ENCODE assay signal across 8 cellular contexts in genomic region chr2:176122633-176123482, GRCh38. TPM values are rescaled to one million over a fixed set of nuclear protein-coding genes. Genes with fewer than 3 reads are reported as not detected.
DNase-seq lines count a peak whose midpoint lies in the region; ATAC-seq and TF ChIP-seq lines count a peak whose summit lies in the region.

HOXD9 (plus strand) TSS chr2:176122719; CDS start chr2:176122769, 50 bp downstream.

- no peak within 1 kb of the TSS for H2BK5ac ChIP-seq in trophoblast cell (ENCODE audit: low read depth, low read length, poor library complexity)

- H2AK5ac ChIP-seq in trophoblast cell (ENCODE audit: low read length): no peak within 1 kb of the TSS

- H3K4me1 ChIP-seq in ES-I3 (ENCODE audit: insufficient read depth, low read length): no peaks in the 10 kb centered on the region
- H3K4me1 ChIP-seq in SK-N-SH (ENCODE audit: control insufficient read depth in 1 of 2, insufficient read depth in 2 of 2, low read depth in 1 of 2, low read length in 1 of 2): peaks cover 4 to 16% of the 10 kb centered on the region in 2 experiments; a peak in 3 of 4 replicates
- H3K4me1 ChIP-seq in foreskin keratinocyte: peaks cover 2% of the 10 kb centered on the region
- H3K4me1 ChIP-seq in trophoblast cell (ENCODE audit: control insufficient read depth in 1 of 2, insufficient read depth in 2 of 2, low read length in 2 of 2): peaks cover 5 to 9% of the 10 kb centered on the region in 2 experiments

- H3K27ac ChIP-seq in SK-N-SH (ENCODE audit: low read depth in 2 of 2, low read length in 1 of 2) (peak within 1 kb of the TSS in 1 of 2 experiments; percentile 87; a peak in 2 of 4 replicates), foreskin keratinocyte (no peak within 1 kb of the TSS), trophoblast cell (ENCODE audit: low read depth, low read length) (no peak within 1 kb of the TSS)

- CTCF ChIA-PET in SK-N-SH (lab: Yijun Ruan, JAX): interaction anchor here (0.6 to 26.1 kb wide), 19 partner anchors 8 to 1038 kb away, joined by 3 to 1047 read pairs (median 5); partner anchors contain the start of genes HOXD10, HOXD11 and HOXD13

- H4K20me1 ChIP-seq in SK-N-SH (ENCODE audit: insufficient read depth): no peaks in the 10 kb centered on the region

- H3K79me2 ChIP-seq in SK-N-SH (ENCODE audit: insufficient read depth) (no peaks in the 10 kb centered on the region), trophoblast cell (ENCODE audit: control insufficient read depth, insufficient read depth, low read length, poor library complexity) (no peaks in the 10 kb centered on the region)

- H2BK120ac ChIP-seq in trophoblast cell (ENCODE audit: insufficient read depth, low read length, poor library complexity): no peak within 1 kb of the TSS

- no peak within 1 kb of the TSS for H4K12ac ChIP-seq in trophoblast cell (ENCODE audit: low read depth, low read length)

- H3K4me2 ChIP-seq in SK-N-SH (peak within 1 kb of the TSS; percentile 84), trophoblast cell (ENCODE audit: low read length) (peak within 1 kb of the TSS; percentile 80)

- TF ChIP-seq EP300 in SK-N-SH (IDR thresholded peaks at IDR 0.05; ENCODE audit: borderline replicate concordance in 1 of 2, low read depth in 1 of 2, low read length in 1 of 2): no peak

- H2AFZ ChIP-seq in SK-N-SH (ENCODE audit: low read depth) (peak within 1 kb of the TSS; percentile 94), trophoblast cell (ENCODE audit: insufficient read depth, low read length, poor library complexity) (peak within 1 kb of the TSS; percentile 24)

- WGBS in SK-N-SH (ENCODE audit: low lambda C conversion rate): 33% methylated on average over 44 of the region's 97 CpGs
- no CpG with 5 or more reads among the region's 97 CpGs for WGBS in trophoblast cell (ENCODE audit: extremely low coverage, insufficient coverage, insufficient read length)

- H3K79me1 ChIP-seq in trophoblast cell (ENCODE audit: low read length): no peaks in the 10 kb centered on the region

- no peak within 1 kb of the TSS for H3K18ac ChIP-seq in trophoblast cell (ENCODE audit: low read length)

- H3K4ac ChIP-seq in trophoblast cell (ENCODE audit: low read depth, low read length): no peak within 1 kb of the TSS

- no peak for TF ChIP-seq CTCF in SK-N-SH (IDR thresholded peaks at IDR 0.05)
- no peak for TF ChIP-seq CTCF in foreskin keratinocyte (conservative IDR thresholded peaks at IDR 0.05)
- TF ChIP-seq CTCF in GM10266 (IDR thresholded peaks at IDR 0.05; ENCODE audit: control insufficient read depth, insufficient read depth, low read depth, missing control alignments): no peak

- H2BK12ac ChIP-seq in trophoblast cell (ENCODE audit: low read length): no peak within 1 kb of the TSS

- POLR2A ChIA-PET in SK-N-SH (lab: Yijun Ruan, JAX): interaction anchor here (0.5 to 4.1 kb wide), 12 partner anchors 9 to 1066 kb away, joined by 3 to 27 read pairs (median 4); partner anchors contain the start of gene HOXD1

- no peaks in the 10 kb centered on the region for H3K36me3 ChIP-seq in ES-I3 (ENCODE audit: insufficient read depth, low read length)
- H3K36me3 ChIP-seq in SK-N-SH (replicated peaks in 1 of 2; ENCODE audit: control insufficient read depth in 1 of 2, insufficient read depth in 2 of 2, low read length in 1 of 2): no peaks in the 10 kb centered on the region
- H3K36me3 ChIP-seq in trophoblast cell (ENCODE audit: control insufficient read depth in 1 of 2, insufficient read depth in 2 of 2, low read length in 2 of 2): no peaks in the 10 kb centered on the region

- peak within 1 kb of the TSS; percentile 66 to 78 for H3K4me3 ChIP-seq in SK-N-SH (ENCODE audit: low read depth in 2 of 2, low read length in 1 of 2)
- H3K4me3 ChIP-seq in trophoblast cell (ENCODE audit: low read depth, low read length): peak within 1 kb of the TSS; percentile 37

- no peaks in the 10 kb centered on the region for H3K9me2 ChIP-seq in SK-N-SH

- no peak within 1 kb of the TSS for H3K23ac ChIP-seq in trophoblast cell (ENCODE audit: low read length)

- peak; percentile 76 for ATAC-seq in foreskin keratinocyte
- no peak for ATAC-seq in GM21381 (IDR thresholded peaks at IDR 0.05; ENCODE audit: unreplicated experiment)
- no peak for ATAC-seq in GM18502 (IDR thresholded peaks at IDR 0.05; ENCODE audit: poor library complexity, unreplicated experiment)

- peaks cover 3% of the 10 kb centered on the region for H3F3A ChIP-seq in SK-N-SH (replicated peaks; ENCODE audit: insufficient read depth)

- TF ChIP-seq RAD21 in SK-N-SH (IDR thresholded peaks at IDR 0.05; ENCODE audit: low read length): no peak

- H3K9ac ChIP-seq in ES-I3 (ENCODE audit: low read depth, low read length) (peak within 1 kb of the TSS; percentile 24; the same call in 1 of the 2 replicates), SK-N-SH (peak within 1 kb of the TSS; percentile 63), trophoblast cell (ENCODE audit: low read length) (no peak within 1 kb of the TSS)

- H3K9me3 ChIP-seq in ES-I3 (ENCODE audit: control insufficient read depth, insufficient read depth, low read length) (no peaks in the 10 kb centered on the region), SK-N-SH (no peaks in the 10 kb centered on the region), trophoblast cell (ENCODE audit: insufficient read depth, low read depth, low read length) (peaks cover 8% of the 10 kb centered on the region)

- H3K27me3 ChIP-seq in SK-N-SH (ENCODE audit: insufficient read depth): peaks cover 5% of the 10 kb centered on the region
- H3K27me3 ChIP-seq in foreskin keratinocyte: peaks cover 91% of the 10 kb centered on the region
- peaks cover 78% of the 10 kb centered on the region for H3K27me3 ChIP-seq in trophoblast cell (ENCODE audit: insufficient read depth, low read length)

- peak; percentile 93 for DNase-seq in SK-N-SH
- peak in 1 of 2 donors; percentile 39 for DNase-seq in foreskin keratinocyte
- DNase-seq in trophoblast cell: peak in 1 of 2 donors; percentile 34
- no peak for DNase-seq in GM10266 (ENCODE audit: extremely low spot score)
- DNase-seq in NCI-H2196 (lab: John Stamatoyannopoulos, UW; ENCODE audit: unreplicated experiment): no peak

- no peak within 1 kb of the TSS for H4K91ac ChIP-seq in trophoblast cell (ENCODE audit: low read depth, low read length)

- H3K14ac ChIP-seq in trophoblast cell (ENCODE audit: low read length): no peak within 1 kb of the TSS

- H4K8ac ChIP-seq in trophoblast cell (ENCODE audit: low read depth, low read length): no peak within 1 kb of the TSS

TF ChIP-seq in SK-N-SH, 30 proteins besides CTCF, POLR2A, EP300 and RAD21 (continues in another document):
- TF ChIP-seq YY1 (IDR thresholded peaks at IDR 0.05; ENCODE audit: low read depth): peak; percentile 47
- no peak for TF ChIP-seq REST (IDR thresholded peaks at IDR 0.05; ENCODE audit: low read depth, low read length)
- no peak for TF ChIP-seq FOSL2 (IDR thresholded peaks at IDR 0.05; ENCODE audit: borderline replicate concordance, low read depth)
- TF ChIP-seq RCOR1 (IDR thresholded peaks at IDR 0.05; ENCODE audit: low read length): no peak
- TF ChIP-seq IRF3 (IDR thresholded peaks at IDR 0.05; ENCODE audit: low read depth, low read length): no peak
- TF ChIP-seq GATA2 (CRISPR knock-in tag; IDR thresholded peaks at IDR 0.05): no peak
- TF ChIP-seq NRF1 (IDR thresholded peaks at IDR 0.05; ENCODE audit: low read depth, low read length): no peak
- TF ChIP-seq RFX5 (IDR thresholded peaks at IDR 0.05; ENCODE audit: low read length): no peak
- TF ChIP-seq TAF1 (IDR thresholded peaks at IDR 0.05; ENCODE audit: borderline replicate concordance, low read depth, low read length): peak; percentile 54; the same call in 1 of the 2 replicates
- TF ChIP-seq CHD2 (IDR thresholded peaks at IDR 0.05; ENCODE audit: low read length, partially characterized antibody): peak; percentile 58
- no peak for TF ChIP-seq TCF12 (IDR thresholded peaks at IDR 0.05)
- no peak for TF ChIP-seq RXRA (IDR thresholded peaks at IDR 0.05; ENCODE audit: borderline replicate concordance, low read depth)

RNA-seq across cellular contexts. Expression of gene HOXD9, which starts in this region (rescaled TPM):
- polyA plus RNA-seq in SK-N-SH (2012; rRNA removed) (3.6 and 4.8 TPM in 2 replicates), foreskin keratinocyte (0.21 and 0.47 TPM in 2 replicates)
- polyA plus RNA-seq in SK-N-SH (2012; cell fraction: cytosol; rRNA removed): 4.2 and 5.0 TPM in 2 replicates
- 4.3 and 6.4 TPM in 2 replicates for polyA plus RNA-seq in SK-N-SH (2012; cell fraction: nucleus; rRNA removed)
- total RNA-seq in foreskin keratinocyte: 0.14 and 0.37 TPM in 2 replicates
- polyA plus RNA-seq in trophoblast cell (2013): 0.23 and 0.49 TPM in 2 replicates

Comparison
In these comparisons a context has a peak if more than half of its experiments do, and no peak if none do; other contexts are left out.
1. Peak in ATAC-seq in foreskin keratinocyte; RNA of the gene not detected or under 1 TPM.